In the genomic region with DNA sequence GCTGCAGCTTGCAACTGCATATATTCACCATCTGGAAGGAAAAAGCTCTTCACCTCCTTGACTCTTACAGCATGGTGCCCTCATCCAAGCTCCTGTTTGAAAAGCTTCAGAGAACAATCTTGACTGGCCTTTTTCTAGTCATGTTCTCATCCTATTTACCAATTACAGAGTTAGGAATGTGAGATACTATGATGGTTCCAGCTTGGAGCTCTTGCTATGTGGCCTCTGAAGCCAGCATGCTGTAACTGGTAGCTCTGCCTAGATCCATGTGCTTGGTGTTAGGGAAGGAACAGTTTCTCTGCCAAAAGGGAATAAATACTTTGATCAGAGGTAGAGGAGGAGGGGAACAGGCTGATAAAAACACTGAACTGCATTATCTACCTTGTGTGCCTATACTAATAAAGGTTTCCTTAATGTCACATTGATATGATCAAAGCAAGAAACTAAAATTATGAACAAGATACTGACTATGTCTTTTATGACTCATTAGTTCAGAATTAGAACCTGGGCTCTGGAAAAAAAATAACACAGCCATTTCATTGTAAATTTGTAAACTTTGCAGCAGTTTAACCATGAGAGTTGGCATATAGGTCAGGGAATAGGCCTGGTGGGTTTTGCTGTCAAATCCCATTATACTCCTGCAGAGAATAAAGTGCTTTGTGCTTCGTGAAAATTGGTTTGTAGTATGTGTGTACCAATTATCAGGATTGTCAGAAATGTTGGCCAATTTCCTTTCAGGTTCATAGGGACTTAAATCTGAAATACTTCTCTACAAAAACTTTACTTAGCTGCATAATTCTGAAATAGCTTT, we compare ENCODE assay signal across 1 cellular context.
TF ChIP-seq lines count a peak whose summit lies in the region.

No MANE protein-coding gene starts in this region.

TF ChIP-seq in liver, 16 proteins besides CTCF, POLR2A, EP300 and RAD21:
- no peak for TF ChIP-seq GABPA (IDR thresholded peaks at IDR 0.05 in 1 of 2, conservative IDR thresholded peaks at IDR 0.05 in 1 of 2)
- TF ChIP-seq, protein P1, sequence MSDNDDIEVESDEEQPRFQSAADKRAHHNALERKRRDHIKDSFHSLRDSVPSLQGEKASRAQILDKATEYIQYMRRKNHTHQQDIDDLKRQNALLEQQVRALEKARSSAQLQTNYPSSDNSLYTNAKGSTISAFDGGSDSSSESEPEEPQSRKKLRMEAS (IDR thresholded peaks at IDR 0.05), result peak; percentile 51
- no peak for TF ChIP-seq FOXA2 (IDR thresholded peaks at IDR 0.05)
- TF ChIP-seq HNF4A (conservative IDR thresholded peaks at IDR 0.05), result peak in 1 of 2 donors; percentile 4
